Comparison of ENCODE assay signal across 25 cellular contexts in genomic region chr6:1228754-1229191, GRCh38.
"Had no signal": no experiment of that assay in that cellular context is flagged by ENCODE, and none has a peak within 500 bp of the region (broad histone marks: within the 10 kb centered on the region; RNA-seq: fewer than 3 reads in every experiment).

No MANE protein-coding gene starts in this region.

- H3K4me3 ChIP-seq: dorsolateral prefrontal cortex, esophagus muscularis mucosa, gastrocnemius medialis, heart right ventricle, mucosa of descending colon, pancreas, prostate gland, sigmoid colon, skin epidermis, testis, transverse colon had no signal

- H3K4me1 Mint-ChIP-seq: central memory CD8-positive, alpha-beta T cell; naive thymus-derived CD8-positive, alpha-beta T cell; neural crest cell; stimulated activated naive CD8-positive, alpha-beta T cell treated with anti-CD3 and anti-CD28 coated beads, Interleukin-15, amount 100 ng/mL, for 72 hours had no signal

- H3K27ac ChIP-seq: dorsolateral prefrontal cortex, esophagus muscularis mucosa, gastrocnemius medialis, heart right ventricle, pancreas, prostate gland, sigmoid colon, skin epidermis, testis, transverse colon had no signal

- H3K36me3 ChIP-seq: esophagus muscularis mucosa, gastrocnemius medialis, heart right ventricle, pancreas, prostate gland, sigmoid colon, transverse colon had no signal

- H3K4me3 Mint-ChIP-seq: central memory CD8-positive, alpha-beta T cell; naive thymus-derived CD8-positive, alpha-beta T cell; neural crest cell; stimulated activated naive B cell treated with anti-CD40 and anti-IgM and Interleukin-4, amounts not matched to agents 10 μg/mL and 1 μg/mL and 100 μg/mL, for 72 hours; stimulated activated naive CD8-positive, alpha-beta T cell treated with anti-CD3 and anti-CD28 coated beads, Interleukin-15, amount 100 ng/mL, for 72 hours had no signal

- ATAC-seq: gastrocnemius medialis; heart right ventricle; left cardiac atrium; left ventricle myocardium superior; mucosa of descending colon; naive thymus-derived CD8-positive, alpha-beta T cell; pancreas; stimulated activated naive B cell treated with anti-CD40 and anti-IgM and Interleukin-4, amounts not matched to agents 10 μg/mL and 1 μg/mL and 100 μg/mL, for 72 hours; stimulated activated naive CD8-positive, alpha-beta T cell treated with anti-CD3 and anti-CD28 coated beads, Interleukin-15, amount 100 ng/mL, for 72 hours had no signal

- H3K27ac Mint-ChIP-seq: naive thymus-derived CD8-positive, alpha-beta T cell; stimulated activated naive B cell treated with anti-CD40 and anti-IgM and Interleukin-4, amounts not matched to agents 10 μg/mL and 1 μg/mL and 100 μg/mL, for 72 hours; stimulated activated naive CD8-positive, alpha-beta T cell treated with anti-CD3 and anti-CD28 coated beads, Interleukin-15, amount 100 ng/mL, for 72 hours had no signal

- H3K4me1 ChIP-seq: esophagus muscularis mucosa, gastrocnemius medialis, heart right ventricle, pancreas, prostate gland, testis, transverse colon had no signal

- H3K9me3 Mint-ChIP-seq: central memory CD8-positive, alpha-beta T cell; neural crest cell; stimulated activated naive B cell treated with anti-CD40 and anti-IgM and Interleukin-4, amounts not matched to agents 10 μg/mL and 1 μg/mL and 100 μg/mL, for 72 hours; stimulated activated naive CD8-positive, alpha-beta T cell treated with anti-CD3 and anti-CD28 coated beads, Interleukin-15, amount 100 ng/mL, for 72 hours had no signal

- H3K9me3 ChIP-seq: esophagus muscularis mucosa, gastrocnemius medialis, heart right ventricle, mucosa of descending colon, pancreas, prostate gland, sigmoid colon, testis, transverse colon had no signal

- H3K27me3 ChIP-seq: esophagus muscularis mucosa, pancreas, testis, transverse colon had no signal

- DNase-seq: cortex of kidney; dorsolateral prefrontal cortex; effector CD8-positive, alpha-beta T cell; gastrocnemius medialis; heart right ventricle; islet precursor cell; left cardiac atrium; left ventricle myocardium superior; mucosa of descending colon; naive thymus-derived CD8-positive, alpha-beta T cell; nucleus accumbens; pancreas; retina; sigmoid colon; stimulated activated CD4-positive, alpha-beta T cell treated with anti-CD3 and anti-CD28 coated beads, Interleukin-2, amount 100 ng/mL, for 24 hours; stimulated activated CD4-positive, alpha-beta T cell treated with anti-CD3 and anti-CD28 coated beads, Interleukin-4, amount 100 ng/mL, for 4 hours; stimulated activated naive B cell treated with anti-CD40 and anti-IgM and Interleukin-4, amounts not matched to agents 10 μg/mL and 1 μg/mL and 100 μg/mL, for 72 hours; stimulated activated naive CD8-positive, alpha-beta T cell treated with anti-CD3 and anti-CD28 coated beads, Interleukin-15, amount 100 ng/mL, for 72 hours; testis; transverse colon had no signal

- H3K36me3 Mint-ChIP-seq: naive thymus-derived CD8-positive, alpha-beta T cell; stimulated activated naive B cell treated with anti-CD40 and anti-IgM and Interleukin-4, amounts not matched to agents 10 μg/mL and 1 μg/mL and 100 μg/mL, for 72 hours had no signal
